18 cellular contexts compared by ENCODE assay signal in genomic region chr19:55457683-55458457, GRCh38. TPM values are rescaled to one million over a fixed set of nuclear protein-coding genes. Genes with fewer than 3 reads are reported as not detected.
DNase-seq lines count a peak whose midpoint lies in the region; ATAC-seq, FAIRE-seq and TF ChIP-seq lines count a peak whose summit lies in the region.
"Had no signal": no experiment of that assay in that cellular context is flagged by ENCODE, and none has a peak within 500 bp of the region (broad histone marks: within the 10 kb centered on the region; RNA-seq: fewer than 3 reads in every experiment).

No MANE protein-coding gene starts in this region.

- H3K9me3 ChIP-seq in WERI-Rb-1 (ENCODE audit: severe bottlenecking): no peaks in the 10 kb centered on the region
- no peaks in the 10 kb centered on the region for H3K9me3 ChIP-seq in neural progenitor cell (ENCODE audit: low read depth)
- H3K9me3 ChIP-seq: HAP-1 had no signal

- TF ChIP-seq CTCF in WERI-Rb-1 (IDR thresholded peaks at IDR 0.05; ENCODE audit: low read depth, low read length) (no peak), neural progenitor cell (IDR thresholded peaks at IDR 0.05) (no peak)

- ATAC-seq in HG02885 (IDR thresholded peaks at IDR 0.05; ENCODE audit: poor library complexity, unreplicated experiment) (no peak), GM21737 (IDR thresholded peaks at IDR 0.05; ENCODE audit: unreplicated experiment) (no peak), HG03520 (IDR thresholded peaks at IDR 0.05; ENCODE audit: unreplicated experiment) (no peak)

- FAIRE-seq in G401.6 (lab: Jason Lieb, UNC): peak; percentile 6
- FAIRE-seq: A204.1, GM19239, H1 had no signal

- H4K20me1 ChIP-seq in neural progenitor cell (ENCODE audit: low read depth): peaks cover 10% of the 10 kb centered on the region

- H3K4me2 ChIP-seq in neural progenitor cell: no peak overlapping the region

- H3K4me3 Mint-ChIP-seq in neural progenitor cell: peak overlapping the region; percentile 67
- H3K4me3 Mint-ChIP-seq: B cell; CD4-positive, alpha-beta memory T cell; HFFc6 had no signal

- no peaks in the 10 kb centered on the region for H3K27me3 ChIP-seq in WERI-Rb-1 (ENCODE audit: insufficient read depth, low read depth, severe bottlenecking)
- H3K27me3 ChIP-seq in neural progenitor cell: peaks cover 6% of the 10 kb centered on the region

- no peaks in the 10 kb centered on the region for H3K79me2 ChIP-seq in neural progenitor cell (ENCODE audit: low read depth)

- H2AFZ ChIP-seq in neural progenitor cell (replicated peaks): no peak overlapping the region

- H3K4me1 ChIP-seq in neural progenitor cell: peaks cover 12% of the 10 kb centered on the region

- no peaks in the 10 kb centered on the region for H3K36me3 Mint-ChIP-seq in neural progenitor cell

- peaks cover 12% of the 10 kb centered on the region for H3K27me3 Mint-ChIP-seq in neural progenitor cell (ENCODE audit: insufficient read depth, low read depth)

- peaks cover 41% of the 10 kb centered on the region for H3K4me1 Mint-ChIP-seq in neural progenitor cell

- peaks cover 39% of the 10 kb centered on the region for H3F3A ChIP-seq in neural progenitor cell (ENCODE audit: low read depth)

- H3K36me3 ChIP-seq in WERI-Rb-1: peaks cover 11% of the 10 kb centered on the region; the same call in 1 of the 2 replicates
- no peaks in the 10 kb centered on the region for H3K36me3 ChIP-seq in neural progenitor cell

- no peaks in the 10 kb centered on the region for H3K9me3 Mint-ChIP-seq in neural progenitor cell
- H3K9me3 Mint-ChIP-seq: HFFc6 had no signal

- no peak overlapping the region for H3K4me3 ChIP-seq in WERI-Rb-1 (ENCODE audit: low read depth, low read length)
- H3K4me3 ChIP-seq in neural progenitor cell: no peak overlapping the region
- H3K4me3 ChIP-seq: HAP-1 had no signal

- no peak overlapping the region for H3K9ac ChIP-seq in neural progenitor cell

- peak; percentile 16 for DNase-seq in DMS79 (lab: John Stamatoyannopoulos, UW)
- no peak for DNase-seq in WERI-Rb-1
- DNase-seq in neural progenitor cell (ENCODE audit: low spot score): no peak
- DNase-seq: C1 segment of cervical spinal cord, DND-41, GF-D8, HFFc6 had no signal

- no peak overlapping the region for H3K27ac Mint-ChIP-seq in neural progenitor cell
- H3K27ac Mint-ChIP-seq: B cell; CD4-positive, alpha-beta memory T cell; HFFc6 had no signal

- H3K27ac ChIP-seq in WERI-Rb-1 (peak overlapping the region; percentile 77), neural progenitor cell (no peak overlapping the region)
- H3K27ac ChIP-seq: HL-60 had no signal

RNA-seq across cellular contexts. Expression of gene ISOC2, which starts 3.6 kb away (rescaled TPM):
- 14.8 and 34.4 TPM in 2 replicates for total RNA-seq in neural progenitor cell (ENCODE audit: low replicate concordance)

RNA-seq across cellular contexts. Expression of gene C19orf85, which starts 6.7 kb away (rescaled TPM):
- total RNA-seq in neural progenitor cell (ENCODE audit: low replicate concordance): not detected in 2 replicates
- total RNA-seq: B cell; CD4-positive, alpha-beta memory T cell; HFFc6 had no signal

RNA-seq across cellular contexts. Expression of gene SHISA7, which starts 14.8 kb away (rescaled TPM):
- total RNA-seq in neural progenitor cell (ENCODE audit: low replicate concordance): 0.09 and 0.21 TPM in 2 replicates
- total RNA-seq: B cell; CD4-positive, alpha-beta memory T cell; HFFc6 had no signal

RNA-seq across cellular contexts. Expression of gene ZNF628, which starts 18.5 kb away (rescaled TPM):
- total RNA-seq in neural progenitor cell (ENCODE audit: low replicate concordance): 5.0 TPM in 1 of 2 replicates, not detected in the other

RNA-seq across cellular contexts. Expression of gene NAT14, which starts 27.1 kb away (rescaled TPM):
- total RNA-seq in neural progenitor cell (ENCODE audit: low replicate concordance): 16.2 and 49.2 TPM in 2 replicates
